ENCODE assay signal across 1 cellular context in the genomic region with DNA sequence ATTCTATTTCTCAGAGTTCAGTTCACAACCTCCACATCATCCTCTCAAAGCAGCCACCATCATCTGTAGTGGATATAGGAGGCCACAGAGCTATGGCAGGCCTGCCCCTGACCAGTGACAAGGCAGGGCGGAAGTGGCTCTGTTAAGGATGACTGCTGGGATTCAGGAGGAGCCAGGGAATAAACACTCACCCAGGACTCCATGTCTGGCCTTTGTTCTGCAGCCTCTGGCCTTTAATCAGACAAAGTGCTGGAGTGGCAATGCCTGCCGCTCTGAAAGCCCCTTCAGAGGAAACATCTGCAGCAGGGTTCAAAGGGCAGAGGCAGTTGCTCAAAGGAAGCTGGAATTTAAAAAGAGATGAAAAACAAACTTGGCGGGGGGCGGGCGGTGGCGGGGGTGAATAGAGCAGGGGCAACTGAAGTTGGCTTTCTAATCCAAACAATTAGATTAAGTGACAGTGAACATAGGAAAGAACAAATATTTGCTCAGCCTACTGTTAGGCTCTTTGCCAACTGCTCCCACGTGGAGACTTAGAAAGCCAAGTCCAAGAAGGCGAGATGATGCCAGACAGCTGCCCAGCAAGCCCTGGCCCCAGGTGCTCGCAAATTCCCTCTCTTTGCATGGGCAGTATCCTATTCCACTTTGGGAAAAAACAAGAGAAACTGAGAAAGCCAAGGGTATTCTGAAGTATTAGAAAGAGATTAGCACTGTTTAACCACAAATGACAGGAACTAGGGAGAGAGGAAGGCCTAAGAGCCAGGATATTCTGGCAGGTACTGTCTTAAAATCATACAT.
A peak's percentile ranks its signal among the peaks of the same experiment; 100 is the strongest.
TF ChIP-seq lines count a peak whose summit lies in the region.

No MANE protein-coding gene starts in this region.

TF ChIP-seq in HepG2, 621 proteins besides CTCF, POLR2A, EP300 and RAD21 (continued from another document and continues in another):
- TF ChIP-seq, protein P1, sequence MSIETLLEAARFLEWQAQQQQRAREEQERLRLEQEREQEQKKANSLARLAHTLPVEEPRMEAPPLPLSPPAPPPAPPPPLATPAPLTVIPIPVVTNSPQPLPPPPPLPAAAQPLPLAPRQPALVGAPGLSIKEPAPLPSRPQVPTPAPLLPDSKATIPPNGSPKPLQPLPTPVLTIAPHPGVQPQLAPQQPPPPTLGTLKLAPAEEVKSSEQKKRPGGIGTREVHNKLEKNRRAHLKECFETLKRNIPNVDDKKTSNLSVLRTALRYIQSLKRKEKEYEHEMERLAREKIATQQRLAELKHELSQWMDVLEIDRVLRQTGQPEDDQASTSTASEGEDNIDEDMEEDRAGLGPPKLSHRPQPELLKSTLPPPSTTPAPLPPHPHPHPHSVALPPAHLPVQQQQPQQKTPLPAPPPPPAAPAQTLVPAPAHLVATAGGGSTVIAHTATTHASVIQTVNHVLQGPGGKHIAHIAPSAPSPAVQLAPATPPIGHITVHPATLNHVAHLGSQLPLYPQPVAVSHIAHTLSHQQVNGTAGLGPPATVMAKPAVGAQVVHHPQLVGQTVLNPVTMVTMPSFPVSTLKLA (IDR thresholded peaks at IDR 0.05) = no peak; the same call in 1 of the 2 replicates
- TF ChIP-seq, protein P2, sequence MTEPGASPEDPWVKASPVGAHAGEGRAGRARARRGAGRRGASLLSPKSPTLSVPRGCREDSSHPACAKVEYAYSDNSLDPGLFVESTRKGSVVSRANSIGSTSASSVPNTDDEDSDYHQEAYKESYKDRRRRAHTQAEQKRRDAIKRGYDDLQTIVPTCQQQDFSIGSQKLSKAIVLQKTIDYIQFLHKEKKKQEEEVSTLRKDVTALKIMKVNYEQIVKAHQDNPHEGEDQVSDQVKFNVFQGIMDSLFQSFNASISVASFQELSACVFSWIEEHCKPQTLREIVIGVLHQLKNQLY (CRISPR knock-in tag; IDR thresholded peaks at IDR 0.05) = no peak
- TF ChIP-seq ZNF607 (CRISPR knock-in tag; IDR thresholded peaks at IDR 0.05; ENCODE audit: borderline replicate concordance) = no peak
- TF ChIP-seq SALL1 (CRISPR knock-in tag; IDR thresholded peaks at IDR 0.05) = peak; percentile 45
- TF ChIP-seq ZNF138 (CRISPR knock-in tag; IDR thresholded peaks at IDR 0.05; ENCODE audit: low read depth) = no peak
- no peak for TF ChIP-seq ZNF775 (CRISPR knock-in tag; IDR thresholded peaks at IDR 0.05; ENCODE audit: borderline replicate concordance)
- TF ChIP-seq HBP1 (CRISPR knock-in tag; IDR thresholded peaks at IDR 0.05; ENCODE audit: low read depth) = no peak
- TF ChIP-seq ZNF513 (CRISPR knock-in tag; conservative IDR thresholded peaks at IDR 0.05) = no peak
- TF ChIP-seq ZFX (CRISPR knock-in tag; IDR thresholded peaks at IDR 0.05; ENCODE audit: low read depth) = no peak; the same call in 1 of the 2 replicates
- no peak for TF ChIP-seq SIN3B (IDR thresholded peaks at IDR 0.05; ENCODE audit: low read length)
- TF ChIP-seq ZNF710 (CRISPR knock-in tag; IDR thresholded peaks at IDR 0.05; ENCODE audit: borderline replicate concordance) = no peak
- TF ChIP-seq, protein P3, sequence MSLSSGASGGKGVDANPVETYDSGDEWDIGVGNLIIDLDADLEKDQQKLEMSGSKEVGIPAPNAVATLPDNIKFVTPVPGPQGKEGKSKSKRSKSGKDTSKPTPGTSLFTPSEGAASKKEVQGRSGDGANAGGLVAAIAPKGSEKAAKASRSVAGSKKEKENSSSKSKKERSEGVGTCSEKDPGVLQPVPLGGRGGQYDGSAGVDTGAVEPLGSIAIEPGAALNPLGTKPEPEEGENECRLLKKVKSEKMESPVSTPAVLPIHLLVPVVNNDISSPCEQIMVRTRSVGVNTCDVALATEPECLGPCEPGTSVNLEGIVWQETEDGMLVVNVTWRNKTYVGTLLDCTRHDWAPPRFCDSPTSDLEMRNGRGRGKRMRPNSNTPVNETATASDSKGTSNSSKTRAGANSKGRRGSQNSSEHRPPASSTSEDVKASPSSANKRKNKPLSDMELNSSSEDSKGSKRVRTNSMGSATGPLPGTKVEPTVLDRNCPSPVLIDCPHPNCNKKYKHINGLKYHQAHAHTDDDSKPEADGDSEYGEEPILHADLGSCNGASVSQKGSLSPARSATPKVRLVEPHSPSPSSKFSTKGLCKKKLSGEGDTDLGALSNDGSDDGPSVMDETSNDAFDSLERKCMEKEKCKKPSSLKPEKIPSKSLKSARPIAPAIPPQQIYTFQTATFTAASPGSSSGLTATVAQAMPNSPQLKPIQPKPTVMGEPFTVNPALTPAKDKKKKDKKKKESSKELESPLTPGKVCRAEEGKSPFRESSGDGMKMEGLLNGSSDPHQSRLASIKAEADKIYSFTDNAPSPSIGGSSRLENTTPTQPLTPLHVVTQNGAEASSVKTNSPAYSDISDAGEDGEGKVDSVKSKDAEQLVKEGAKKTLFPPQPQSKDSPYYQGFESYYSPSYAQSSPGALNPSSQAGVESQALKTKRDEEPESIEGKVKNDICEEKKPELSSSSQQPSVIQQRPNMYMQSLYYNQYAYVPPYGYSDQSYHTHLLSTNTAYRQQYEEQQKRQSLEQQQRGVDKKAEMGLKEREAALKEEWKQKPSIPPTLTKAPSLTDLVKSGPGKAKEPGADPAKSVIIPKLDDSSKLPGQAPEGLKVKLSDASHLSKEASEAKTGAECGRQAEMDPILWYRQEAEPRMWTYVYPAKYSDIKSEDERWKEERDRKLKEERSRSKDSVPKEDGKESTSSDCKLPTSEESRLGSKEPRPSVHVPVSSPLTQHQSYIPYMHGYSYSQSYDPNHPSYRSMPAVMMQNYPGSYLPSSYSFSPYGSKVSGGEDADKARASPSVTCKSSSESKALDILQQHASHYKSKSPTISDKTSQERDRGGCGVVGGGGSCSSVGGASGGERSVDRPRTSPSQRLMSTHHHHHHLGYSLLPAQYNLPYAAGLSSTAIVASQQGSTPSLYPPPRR (CRISPR knock-in tag; IDR thresholded peaks at IDR 0.05; ENCODE audit: borderline replicate concordance) = peak; percentile 91
- peak; percentile 69; the same call in 1 of the 2 replicates for TF ChIP-seq RERE (CRISPR knock-in tag; IDR thresholded peaks at IDR 0.05; ENCODE audit: low read depth)
- TF ChIP-seq, protein P4, sequence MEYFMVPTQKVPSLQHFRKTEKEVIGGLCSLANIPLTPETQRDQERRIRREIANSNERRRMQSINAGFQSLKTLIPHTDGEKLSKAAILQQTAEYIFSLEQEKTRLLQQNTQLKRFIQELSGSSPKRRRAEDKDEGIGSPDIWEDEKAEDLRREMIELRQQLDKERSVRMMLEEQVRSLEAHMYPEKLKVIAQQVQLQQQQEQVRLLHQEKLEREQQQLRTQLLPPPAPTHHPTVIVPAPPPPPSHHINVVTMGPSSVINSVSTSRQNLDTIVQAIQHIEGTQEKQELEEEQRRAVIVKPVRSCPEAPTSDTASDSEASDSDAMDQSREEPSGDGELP (IDR thresholded peaks at IDR 0.05; ENCODE audit: borderline replicate concordance, low read depth) = peak; percentile 63
- no peak for TF ChIP-seq SOX6 (IDR thresholded peaks at IDR 0.05)
- peak; percentile 90 for TF ChIP-seq SOX6 (CRISPR knock-in tag; IDR thresholded peaks at IDR 0.05)
- TF ChIP-seq ZSCAN22 (CRISPR knock-in tag; IDR thresholded peaks at IDR 0.05) = no peak
- TF ChIP-seq ZBED4 (CRISPR knock-in tag; IDR thresholded peaks at IDR 0.05; ENCODE audit: borderline replicate concordance) = no peak
- TF ChIP-seq ZNF577 (CRISPR knock-in tag; IDR thresholded peaks at IDR 0.05; ENCODE audit: borderline replicate concordance, low read depth) = no peak
- TF ChIP-seq NKX3-1 (CRISPR knock-in tag; IDR thresholded peaks at IDR 0.05) = no peak
- TF ChIP-seq THYN1 (CRISPR knock-in tag; IDR thresholded peaks at IDR 0.05; ENCODE audit: borderline replicate concordance, low read depth) = no peak
- no peak for TF ChIP-seq IRX3 (CRISPR knock-in tag; IDR thresholded peaks at IDR 0.05; ENCODE audit: borderline replicate concordance, low read depth)
- TF ChIP-seq, protein P5, sequence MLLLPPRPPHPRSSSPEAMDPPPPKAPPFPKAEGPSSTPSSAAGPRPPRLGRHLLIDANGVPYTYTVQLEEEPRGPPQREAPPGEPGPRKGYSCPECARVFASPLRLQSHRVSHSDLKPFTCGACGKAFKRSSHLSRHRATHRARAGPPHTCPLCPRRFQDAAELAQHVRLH (CRISPR knock-in tag; IDR thresholded peaks at IDR 0.05; ENCODE audit: borderline replicate concordance, low read depth) = no peak
